11 cellular contexts compared by ENCODE assay signal in genomic region chr10:111976557-111976956, GRCh38.
"Had no signal": no experiment of that assay in that cellular context is flagged by ENCODE, and none has a peak within 500 bp of the region (broad histone marks: within the 10 kb centered on the region; RNA-seq: fewer than 3 reads in every experiment).

No MANE protein-coding gene starts in this region.

- H3K4me3 ChIP-seq: GM23248, GM23338, HAP-1 had no signal

- H3K27ac ChIP-seq: GM23248 had no signal

- H3K4me2 ChIP-seq: GM23338 had no signal

- FAIRE-seq: H1, H54 had no signal

- H3K4me1 ChIP-seq: HAP-1 had no signal

- H3K9ac ChIP-seq: GM23248 had no signal

- H3K36me3 ChIP-seq: HAP-1 had no signal

- H3K9me3 ChIP-seq: HAP-1 had no signal

- H2AFZ ChIP-seq: GM23248, GM23338 had no signal

- ATAC-seq: GM23338, HCT116 had no signal

- DNase-seq: GM23248, GOT3, H7, H9, HCEC 1CT, HFFc6 had no signal
